Comparison of ENCODE assay signal across 13 cellular contexts in genomic region chr9:97479496-97480159, GRCh38.
"Had no signal": no experiment of that assay in that cellular context is flagged by ENCODE, and none has a peak within 500 bp of the region (broad histone marks: within the 10 kb centered on the region; RNA-seq: fewer than 3 reads in every experiment).

No MANE protein-coding gene starts in this region.

- ATAC-seq: activated naive CD8-positive, alpha-beta T cell treated with anti-CD3 and anti-CD28 coated beads, Interleukin-2, amount 50 U/mL, for 24 hours; left colon; natural killer cell had no signal

- H3K9ac ChIP-seq: SK-N-SH had no signal

- H3K4me3 ChIP-seq: cardiac muscle cell, transverse colon had no signal

- H3K4me2 ChIP-seq: SK-N-SH had no signal

- H3K36me3 ChIP-seq: cardiac muscle cell had no signal

- H3K27me3 ChIP-seq: cardiac muscle cell, transverse colon had no signal

- H3K9me3 ChIP-seq: SK-N-SH, transverse colon had no signal

- H3K4me1 ChIP-seq: transverse colon had no signal

- DNase-seq: activated CD4-positive, alpha-beta T cell treated with anti-CD3 and anti-CD28 coated beads, Interleukin-2, amount 10 ng/mL, durations not matched to agents 7 days and 5 days; activated CD8-positive, alpha-beta memory T cell treated with anti-CD3 and anti-CD28 coated beads for 24 hours; activated naive CD4-positive, alpha-beta T cell treated with Interleukin-2 at 50 U/mL for 16 hours; activated naive CD8-positive, alpha-beta T cell treated with anti-CD3 and anti-CD28 coated beads, Interleukin-2, amount 50 U/mL, for 24 hours; effector CD8-positive, alpha-beta T cell; hypothalamus; left colon; natural killer cell; occipital lobe; SK-N-SH; T-helper 1 cell; transverse colon had no signal

- H3K27ac ChIP-seq: cardiac muscle cell, transverse colon had no signal
